In genomic region chr4:101393256-101393655, GRCh38 we compare ENCODE assay signal across 13 cellular contexts. TPM values are rescaled to one million over a fixed set of nuclear protein-coding genes. Genes with fewer than 3 reads are reported as not detected.
A peak's percentile ranks its signal among the peaks of the same experiment; 100 is the strongest.
DNase-seq lines count a peak whose midpoint lies in the region; ATAC-seq and TF ChIP-seq lines count a peak whose summit lies in the region.
"Had no signal": no experiment of that assay in that cellular context is flagged by ENCODE, and none has a peak within 500 bp of the region (broad histone marks: within the 10 kb centered on the region; RNA-seq: fewer than 3 reads in every experiment).

No MANE protein-coding gene starts in this region.

- no peaks in the 10 kb centered on the region for H3K79me2 ChIP-seq in mammary epithelial cell (ENCODE audit: insufficient read depth, low read length)

- no TSS peak for BruUV-seq in IMR-90 (replicated peaks; lab: Mats Ljungman, UMichigan)
- BruUV-seq in mammary epithelial cell (replicated peaks; lab: Mats Ljungman, UMichigan), result no TSS peak

- H3K4me3 ChIP-seq in IMR-90 (ENCODE audit: insufficient read depth, low read depth, low read length) (no peak overlapping the region), mammary epithelial cell (replicated peaks in 1 of 3; ENCODE audit: insufficient read depth in 1 of 3, low read depth in 2 of 3, low read length in 3 of 3) (no peak overlapping the region), WERI-Rb-1 (ENCODE audit: low read depth, low read length) (no peak overlapping the region)

- H3K4me1 ChIP-seq in IMR-90 (ENCODE audit: control insufficient read depth, insufficient read depth, low read length), result no peaks in the 10 kb centered on the region
- no peaks in the 10 kb centered on the region for H3K4me1 ChIP-seq in mammary epithelial cell (ENCODE audit: insufficient read depth, low read length)

- H3K4me2 ChIP-seq in IMR-90 (ENCODE audit: low read depth, low read length) (no peak overlapping the region), mammary epithelial cell (ENCODE audit: insufficient read depth, low read depth, low read length) (no peak overlapping the region)

- H3K9me1 ChIP-seq in IMR-90 (ENCODE audit: insufficient read depth, low read length), result no peaks in the 10 kb centered on the region

- no peak overlapping the region for H4K5ac ChIP-seq in IMR-90 (ENCODE audit: low read depth, low read length)

- no peak overlapping the region for H2BK15ac ChIP-seq in IMR-90 (ENCODE audit: low read depth, low read length)

- H2AK9ac ChIP-seq in IMR-90 (replicated peaks; ENCODE audit: low read depth, low read length, poor library complexity), result no peak overlapping the region

- no CpG with 5 or more reads among the region's 2 CpGs for WGBS in IMR-90 (ENCODE audit: extremely low coverage in 2 of 2, insufficient read length in 1 of 2), 2 experiments
- 38% methylated on average over 2 of the region's 2 CpGs for WGBS in mammary epithelial cell (ENCODE audit: low coverage, missing lambda C conversion rate)

- H3K27me3 ChIP-seq in IMR-90 (ENCODE audit: control insufficient read depth, insufficient read depth, low read length) (no peaks in the 10 kb centered on the region), mammary epithelial cell (ENCODE audit: insufficient read depth, low read length) (no peaks in the 10 kb centered on the region), WERI-Rb-1 (ENCODE audit: insufficient read depth, low read depth, severe bottlenecking) (no peaks in the 10 kb centered on the region)

- no peak overlapping the region for H3K9ac ChIP-seq in IMR-90 (ENCODE audit: low read depth, low read length)
- no peak overlapping the region for H3K9ac ChIP-seq in mammary epithelial cell (ENCODE audit: insufficient read depth, low read length)

- H2BK120ac ChIP-seq in IMR-90 (ENCODE audit: low read depth, low read length), result no peak overlapping the region

- no peak overlapping the region for H3K4me3 Mint-ChIP-seq in osteocyte (ENCODE audit: unreplicated experiment)

- POLR2A ChIA-PET in IMR-90 (lab: Charles Lee; ENCODE audit: unreplicated experiment), result no interaction called here

- no peaks in the 10 kb centered on the region for H3K79me1 ChIP-seq in IMR-90 (ENCODE audit: low read depth in 1 of 2, low read length in 2 of 2)

- no peak for TF ChIP-seq POLR2A in IMR-90 (IDR thresholded peaks at IDR 0.05; ENCODE audit: low read depth, low read length)

- H3K18ac ChIP-seq in IMR-90 (ENCODE audit: low read depth, low read length), result no peak overlapping the region

- 0 out of 2 replicates have a peak, but pooled peaks have one; percentile 17 for ATAC-seq in IMR-90 (ENCODE audit: low read depth)
- no peak for ATAC-seq in left lobe of liver

- H3K36me3 Mint-ChIP-seq in osteocyte (ENCODE audit: unreplicated experiment), result no peaks in the 10 kb centered on the region

- H3K9me3 ChIP-seq in IMR-90 (ENCODE audit: control insufficient read depth, insufficient read depth, low read length) (no peaks in the 10 kb centered on the region), mammary epithelial cell (replicated peaks; ENCODE audit: insufficient read depth, low read length) (no peaks in the 10 kb centered on the region), WERI-Rb-1 (ENCODE audit: severe bottlenecking) (no peaks in the 10 kb centered on the region)

- in situ Hi-C loops in IMR-90 (cut with MboI; ENCODE audit: low sequenced_read_pairs) (no loop called here), mammary epithelial cell (cut with MboI; ENCODE audit: low sequenced_read_pairs in 2 of 2) (no loop called here)

- no peak overlapping the region for H3K14ac ChIP-seq in IMR-90 (replicated peaks; ENCODE audit: low read depth, low read length)

- H3K4ac ChIP-seq in IMR-90 (ENCODE audit: low read depth, low read length), result no peak overlapping the region

- peaks cover 4% of the 10 kb centered on the region for H3K27me3 Mint-ChIP-seq in osteocyte (ENCODE audit: unreplicated experiment)

- no peak for TF ChIP-seq RAD21 in IMR-90 (IDR thresholded peaks at IDR 0.05; ENCODE audit: low read length)

- no peak overlapping the region for H4K8ac ChIP-seq in IMR-90 (ENCODE audit: low read depth in 2 of 2, low read length in 2 of 2)

- H4K20me1 ChIP-seq in IMR-90 (ENCODE audit: insufficient read depth, low read length), result no peaks in the 10 kb centered on the region
- H4K20me1 ChIP-seq in mammary epithelial cell (ENCODE audit: insufficient read depth, low read length), result no peaks in the 10 kb centered on the region

- DNase-seq in DMS53 (lab: John Stamatoyannopoulos, UW) (peak; percentile 73), IMR-90 (peak; percentile 65), mammary epithelial cell (peak; percentile 77), kidney tubule cell (ENCODE audit: low spot score) (peak; percentile 90), osteocyte (ENCODE audit: extremely low spot score, unreplicated experiment) (no peak), SIG-M5 (lab: John Stamatoyannopoulos, UW) (no peak), left lobe of liver (ENCODE audit: low spot score) (no peak), WERI-Rb-1 (no peak)
- DNase-seq: DMS 273 treated with DMSO at 0.1 percent for 48 hours; Karpas-422; NCI-H524; occipital lobe; stimulated activated CD4-positive, alpha-beta T cell treated with anti-CD3 and anti-CD28 coated beads, Interleukin-4, amount 100 ng/mL, for 4 hours had no signal

- H2AK5ac ChIP-seq in IMR-90 (ENCODE audit: low read depth, low read length), result no peak overlapping the region

- TF ChIP-seq CTCF in IMR-90 (conservative IDR thresholded peaks at IDR 0.05; ENCODE audit: low read depth, low read length) (no peak), mammary epithelial cell (conservative IDR thresholded peaks at IDR 0.05 in 1 of 2, IDR thresholded peaks at IDR 0.05 in 1 of 2; ENCODE audit: extremely low read depth in 1 of 2, insufficient read depth in 1 of 2, low read depth in 1 of 2, low read length in 2 of 2) (no peak), osteocyte (IDR thresholded peaks at IDR 0.05) (no peak), WERI-Rb-1 (IDR thresholded peaks at IDR 0.05; ENCODE audit: low read depth, low read length) (no peak)

- intact Hi-C loops in IMR-90 (cut with micrococcal nuclease), result no loop called here
- intact Hi-C loops in mammary epithelial cell (cut with micrococcal nuclease), result loop anchor here (2.0 kb wide), 1 partner anchor 44 kb away; no protein-coding TSS in a partner anchor

- H4K91ac ChIP-seq in IMR-90 (ENCODE audit: insufficient read depth, low read depth, low read length), result no peak overlapping the region

- no peak overlapping the region for H3K56ac ChIP-seq in IMR-90 (ENCODE audit: extremely low read depth, insufficient read depth, low read length)

- H2BK20ac ChIP-seq in IMR-90 (ENCODE audit: low read depth, low read length), result no peak overlapping the region

- no peak overlapping the region for H2BK5ac ChIP-seq in IMR-90 (ENCODE audit: low read depth, low read length, poor library complexity, severe bottlenecking)

- H2AFZ ChIP-seq in IMR-90 (replicated peaks; ENCODE audit: low read length, poor library complexity) (no peak overlapping the region), mammary epithelial cell (ENCODE audit: low read depth, low read length) (no peak overlapping the region)

- H3K36me3 ChIP-seq in IMR-90 (ENCODE audit: control insufficient read depth, insufficient read depth, low read length), result no peaks in the 10 kb centered on the region
- H3K36me3 ChIP-seq in mammary epithelial cell (ENCODE audit: insufficient read depth, low read length), result no peaks in the 10 kb centered on the region
- no peaks in the 10 kb centered on the region for H3K36me3 ChIP-seq in WERI-Rb-1

- CTCF ChIA-PET in IMR-90 (lab: Yijun Ruan, JAX) (interaction anchor here (0.7 kb wide), 1 partner anchor 44 kb away, joined by 3 read pairs; no protein-coding TSS in a partner anchor), mammary epithelial cell (lab: Charles Lee; ENCODE audit: low non-redundant PET) (no interaction called here)

- no peaks in the 10 kb centered on the region for H3K4me1 Mint-ChIP-seq in osteocyte (ENCODE audit: unreplicated experiment)

- dilution Hi-C loops in IMR-90 (cut with HindIII; ENCODE audit: low sequenced_read_pairs, unreplicated experiment) (no loop called here), mammary epithelial cell (cut with HindIII; ENCODE audit: low sequenced_read_pairs) (no loop called here)

- no peak overlapping the region for H3K27ac ChIP-seq in IMR-90 (ENCODE audit: insufficient read depth, low read length)
- no peak overlapping the region for H3K27ac ChIP-seq in mammary epithelial cell (ENCODE audit: insufficient read depth, low read depth, low read length)
- H3K27ac ChIP-seq in WERI-Rb-1, result no peak overlapping the region

- peaks cover 12% of the 10 kb centered on the region for H3K9me3 Mint-ChIP-seq in osteocyte (ENCODE audit: unreplicated experiment)

- no peak overlapping the region for H3K23ac ChIP-seq in IMR-90 (ENCODE audit: low read depth, low read length)

- H3K27ac Mint-ChIP-seq in osteocyte (ENCODE audit: unreplicated experiment), result no peak overlapping the region

TF ChIP-seq in IMR-90, 13 proteins besides CTCF, POLR2A, EP300 and RAD21 (continues in another document):
- TF ChIP-seq BHLHE40 (IDR thresholded peaks at IDR 0.05; ENCODE audit: low read depth, low read length), result no peak
- TF ChIP-seq CHD1 (IDR thresholded peaks at IDR 0.05; ENCODE audit: low read depth, low read length), result no peak
- TF ChIP-seq RCOR1 (IDR thresholded peaks at IDR 0.05; ENCODE audit: insufficient replicate concordance, low read length), result no peak
- TF ChIP-seq SMC3 (IDR thresholded peaks at IDR 0.05; ENCODE audit: low read depth, low read length), result no peak
- no peak for TF ChIP-seq USF2 (IDR thresholded peaks at IDR 0.05; ENCODE audit: low read depth, low read length)
- TF ChIP-seq FOS (IDR thresholded peaks at IDR 0.05; ENCODE audit: low read depth, low read length), result no peak
- no peak for TF ChIP-seq RFX5 (IDR thresholded peaks at IDR 0.05; ENCODE audit: low read depth, low read length)
- TF ChIP-seq NFE2L2 (IDR thresholded peaks at IDR 0.05; ENCODE audit: low read depth, low read length), result no peak
- no peak for TF ChIP-seq MXI1 (IDR thresholded peaks at IDR 0.05; ENCODE audit: borderline replicate concordance, low read depth, low read length)

RNA-seq across cellular contexts. Expression of gene PPP3CA, which starts 45.9 kb away (rescaled TPM):
- total RNA-seq in IMR-90 (2012; rRNA removed) (48.6 and 52.5 TPM in 2 replicates), mammary epithelial cell (10 to 100 TPM; 85.5 to 88.4 TPM), osteocyte (40.5 and 41.5 TPM in 2 replicates), left lobe of liver (11.1 TPM)
- polyA plus RNA-seq in IMR-90 (2012; rRNA removed) (11.4 and 14.5 TPM in 2 replicates), mammary epithelial cell (28.1 TPM)
- 3.9 and 4.6 TPM in 2 replicates for polyA plus RNA-seq in IMR-90 (2012; cell fraction: cytosol; rRNA removed)
- 2.2 and 8.0 TPM in 2 replicates for polyA plus RNA-seq in IMR-90 (2012; cell fraction: nucleus; rRNA removed; ENCODE audit: low replicate concordance)
- 104 TPM for polyA minus RNA-seq in mammary epithelial cell

Comparison
In these comparisons a context has a peak if more than half of its experiments do, and no peak if none do; other contexts are left out.
1. DNase-seq: peak in DMS53 (single experiment), IMR-90 (single experiment), mammary epithelial cell (single experiment) and kidney tubule cell (single experiment); none in osteocyte (single experiment), SIG-M5 (single experiment), left lobe of liver (single experiment) and WERI-Rb-1 (single experiment).